In the genomic region with DNA sequence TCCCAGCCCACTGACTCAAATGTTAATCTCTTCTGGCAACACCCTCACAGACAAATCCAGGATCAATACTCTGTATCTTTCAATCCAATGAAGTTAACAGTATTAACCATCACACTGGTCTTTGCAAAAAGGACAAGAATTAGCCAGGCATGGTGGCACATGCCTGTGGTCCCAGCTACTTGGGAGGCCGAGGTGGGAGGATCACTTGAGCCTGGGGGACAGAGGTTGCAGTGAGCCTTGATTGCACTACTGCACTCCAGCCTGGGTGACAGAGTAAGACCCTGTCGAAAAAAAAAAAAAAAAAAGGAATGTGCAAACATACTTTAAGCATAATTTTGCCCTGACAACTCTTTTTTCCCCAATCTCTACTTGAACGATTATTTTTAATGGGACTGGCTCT, we compare ENCODE assay signal across 24 cellular contexts.
"Had no signal": no experiment of that assay in that cellular context is flagged by ENCODE, and none has a peak within 500 bp of the region (broad histone marks: within the 10 kb centered on the region; RNA-seq: fewer than 3 reads in every experiment).

No MANE protein-coding gene starts in this region.

- H3K4me3 ChIP-seq: hepatocyte, lower lobe of right lung, ovary, prostate gland, skin epidermis, suprapubic skin, thoracic aorta, tibial artery, uterus had no signal

- H3K27me3 ChIP-seq: heart right ventricle, hepatocyte, ovary, suprapubic skin, tibial artery, uterus had no signal

- H3K27me3 Mint-ChIP-seq: stimulated activated naive B cell treated with anti-CD40 and anti-IgM and Interleukin-4, amounts not matched to agents 10 μg/mL and 1 μg/mL and 100 μg/mL, for 72 hours; stimulated activated naive CD8-positive, alpha-beta T cell treated with anti-CD3 and anti-CD28 coated beads, Interleukin-15, Interleukin-2, amounts not matched to agents 100 ng/mL and 50 ng/mL, for 24 hours; type B pancreatic cell had no signal

- H3K4me1 ChIP-seq: lower lobe of right lung, prostate gland, suprapubic skin, tibial artery, uterus had no signal

- H3K36me3 Mint-ChIP-seq: natural killer cell treated with Interleukin-12 subunit alpha and Interleukin-12 subunit beta and Interleukin-15 and Interleukin-18, amount 100 ng/mL, for 72 hours; type B pancreatic cell had no signal

- H2AFZ ChIP-seq: hepatocyte had no signal

- ATAC-seq: left lobe of liver; lower lobe of right lung; natural killer cell treated with Interleukin-12 subunit alpha and Interleukin-12 subunit beta and Interleukin-15 and Interleukin-18, amount 100 ng/mL, for 72 hours; right cardiac atrium; sciatic nerve; stimulated activated naive B cell treated with anti-CD40 and anti-IgM and Interleukin-4, amounts not matched to agents 10 μg/mL and 1 μg/mL and 100 μg/mL, for 72 hours had no signal

- H3K36me3 ChIP-seq: heart right ventricle, lower lobe of right lung, ovary, prostate gland, suprapubic skin, thoracic aorta, tibial artery, uterus had no signal

- H3K4me2 ChIP-seq: hepatocyte had no signal

- H3K27ac Mint-ChIP-seq: natural killer cell treated with Interleukin-12 subunit alpha and Interleukin-12 subunit beta and Interleukin-15 and Interleukin-18, amount 100 ng/mL, for 72 hours; stimulated activated naive B cell treated with anti-CD40 and anti-IgM and Interleukin-4, amounts not matched to agents 10 μg/mL and 1 μg/mL and 100 μg/mL, for 72 hours; stimulated activated naive CD8-positive, alpha-beta T cell treated with anti-CD3 and anti-CD28 coated beads, Interleukin-15, Interleukin-2, amounts not matched to agents 100 ng/mL and 50 ng/mL, for 24 hours; type B pancreatic cell had no signal

- H3K4me3 Mint-ChIP-seq: natural killer cell treated with Interleukin-12 subunit alpha and Interleukin-12 subunit beta and Interleukin-15 and Interleukin-18, amount 100 ng/mL, for 72 hours; stimulated activated naive B cell treated with anti-CD40 and anti-IgM and Interleukin-4, amounts not matched to agents 10 μg/mL and 1 μg/mL and 100 μg/mL, for 72 hours; stimulated activated naive CD8-positive, alpha-beta T cell treated with anti-CD3 and anti-CD28 coated beads, Interleukin-15, Interleukin-2, amounts not matched to agents 100 ng/mL and 50 ng/mL, for 24 hours; type B pancreatic cell had no signal

- DNase-seq: heart right ventricle; left cardiac atrium; lower lobe of right lung; mammary epithelial cell; ovary; retina; right cardiac atrium; stimulated activated CD4-positive, alpha-beta T cell treated with anti-CD3 and anti-CD28 coated beads, Interleukin-12 subunit alpha, Interleukin-12 subunit beta, amount 100 ng/mL, for 4 hours; stimulated activated CD4-positive, alpha-beta T cell treated with anti-CD3 and anti-CD28 coated beads, Interleukin-15, amount 100 ng/mL, for 24 hours; stimulated activated CD4-positive, alpha-beta T cell treated with anti-CD3 and anti-CD28 coated beads, Interleukin-2, amount 100 ng/mL, for 24 hours; stimulated activated CD4-positive, alpha-beta T cell treated with anti-CD3 and anti-CD28 coated beads, Interleukin-4, amount 100 ng/mL, for 1 hour; stimulated activated naive B cell treated with anti-CD40 and anti-IgM and Interleukin-4, amounts not matched to agents 10 μg/mL and 1 μg/mL and 100 μg/mL, for 72 hours; tibial artery; uterus had no signal

- H3K9me3 ChIP-seq: heart right ventricle, lower lobe of right lung, ovary, prostate gland, suprapubic skin, thoracic aorta, tibial artery, uterus had no signal

- H3K27ac ChIP-seq: hepatocyte, lower lobe of right lung, ovary, prostate gland, suprapubic skin, thoracic aorta, tibial artery, uterus had no signal

- H3K9me3 Mint-ChIP-seq: natural killer cell treated with Interleukin-12 subunit alpha and Interleukin-12 subunit beta and Interleukin-15 and Interleukin-18, amount 100 ng/mL, for 72 hours had no signal
